ENCODE assay signal across 1 cellular context in genomic region chr1:2272686-2273400, GRCh38.
TF ChIP-seq lines count a peak whose summit lies in the region.

No MANE protein-coding gene starts in this region.

TF ChIP-seq in WTC11, 78 proteins besides CTCF, POLR2A, EP300 and RAD21 (continued from another document):
- TF ChIP-seq ETV6 (CRISPR knock-in tag; IDR thresholded peaks at IDR 0.05) (no peak), EMX1 (CRISPR knock-in tag; IDR thresholded peaks at IDR 0.05) (no peak), CREM (CRISPR knock-in tag; IDR thresholded peaks at IDR 0.05) (no peak)
